9 cellular contexts compared by ENCODE assay signal in genomic region chr5:177452688-177453638, GRCh38. TPM values are rescaled to one million over a fixed set of nuclear protein-coding genes. Genes with fewer than 3 reads are reported as not detected.
DNase-seq lines count a peak whose midpoint lies in the region; ATAC-seq and TF ChIP-seq lines count a peak whose summit lies in the region.
"Had no signal": no experiment of that assay in that cellular context is flagged by ENCODE, and none has a peak within 500 bp of the region (broad histone marks: within the 10 kb centered on the region; RNA-seq: fewer than 3 reads in every experiment).

No MANE protein-coding gene starts in this region.

- ATAC-seq in activated naive CD4-positive, alpha-beta T cell treated with anti-CD3 and anti-CD28 coated beads, Interleukin-2, amount 50 U/mL, for 72 hours, result no peak
- ATAC-seq in stimulated activated memory B cell treated with anti-CD40 and anti-IgM and Interleukin-4, amounts not matched to agents 10 μg/mL and 1 μg/mL and 100 μg/mL, for 72 hours, result no peak
- no peak for ATAC-seq in GM21529 (IDR thresholded peaks at IDR 0.05; ENCODE audit: unreplicated experiment)

- DNase-seq in activated naive CD4-positive, alpha-beta T cell treated with anti-CD3 and anti-CD28 coated beads, Interleukin-2, amount 50 U/mL, for 72 hours (ENCODE audit: low spot score in 2 of 2), result no peak
- DNase-seq in SK-MEL-5 (ENCODE audit: low read depth, low spot score) (peak; percentile 30), glutamatergic neuron (no peak), MG63 (no peak), KBM-7 (no peak)
- DNase-seq: NCI-H524 treated with DMSO at 0.1 percent for 48 hours had no signal

- no peak for TF ChIP-seq CTCF in glutamatergic neuron (IDR thresholded peaks at IDR 0.05; ENCODE audit: partially characterized antibody, unreplicated experiment)

- H3K4me1 Mint-ChIP-seq in activated naive CD4-positive, alpha-beta T cell treated with anti-CD3 and anti-CD28 coated beads, Interleukin-2, amount 50 U/mL, for 24 hours, result peaks cover 29% of the 10 kb centered on the region
- H3K4me1 Mint-ChIP-seq in glutamatergic neuron (ENCODE audit: low read depth, unreplicated experiment), result peaks cover 10% of the 10 kb centered on the region
- H3K4me1 Mint-ChIP-seq in stimulated activated memory B cell treated with anti-CD40 and anti-IgM and Interleukin-4, amounts not matched to agents 10 μg/mL and 1 μg/mL and 100 μg/mL, for 72 hours, result peaks cover 55% of the 10 kb centered on the region

- no peaks in the 10 kb centered on the region for H3K9me3 Mint-ChIP-seq in activated naive CD4-positive, alpha-beta T cell treated with anti-CD3 and anti-CD28 coated beads, Interleukin-2, amount 50 U/mL, for 24 hours
- H3K9me3 Mint-ChIP-seq in activated naive CD4-positive, alpha-beta T cell treated with anti-CD3 and anti-CD28 coated beads, Interleukin-2, amount 50 U/mL, for 72 hours, result no peaks in the 10 kb centered on the region
- peaks cover 35% of the 10 kb centered on the region for H3K9me3 Mint-ChIP-seq in glutamatergic neuron (ENCODE audit: unreplicated experiment)
- H3K9me3 Mint-ChIP-seq in stimulated activated memory B cell treated with anti-CD40 and anti-IgM and Interleukin-4, amounts not matched to agents 10 μg/mL and 1 μg/mL and 100 μg/mL, for 72 hours, result no peaks in the 10 kb centered on the region

- H3K9me3 ChIP-seq in MG63, result no peaks in the 10 kb centered on the region

- H3K27me3 ChIP-seq in MG63, result no peaks in the 10 kb centered on the region

- in situ Hi-C loops in SK-MEL-5 (cut with HindIII; ENCODE audit: low pct_unique_long_range_greater_than_20kb, low sequenced_read_pairs), result no loop called here
- in situ Hi-C loops in KBM-7 (cut with MboI; ENCODE audit: low pct_unique_long_range_greater_than_20kb, low sequenced_read_pairs), result no loop called here

- peaks cover 72% of the 10 kb centered on the region for H3K36me3 ChIP-seq in MG63

- no peak overlapping the region for H3K27ac Mint-ChIP-seq in activated naive CD4-positive, alpha-beta T cell treated with anti-CD3 and anti-CD28 coated beads, Interleukin-2, amount 50 U/mL, for 24 hours
- no peak overlapping the region for H3K27ac Mint-ChIP-seq in activated naive CD4-positive, alpha-beta T cell treated with anti-CD3 and anti-CD28 coated beads, Interleukin-2, amount 50 U/mL, for 72 hours
- peak overlapping the region; percentile 85 for H3K27ac Mint-ChIP-seq in glutamatergic neuron (ENCODE audit: unreplicated experiment)
- H3K27ac Mint-ChIP-seq in stimulated activated memory B cell treated with anti-CD40 and anti-IgM and Interleukin-4, amounts not matched to agents 10 μg/mL and 1 μg/mL and 100 μg/mL, for 72 hours, result peak overlapping the region; percentile 80

- no peaks in the 10 kb centered on the region for H3K27me3 Mint-ChIP-seq in activated naive CD4-positive, alpha-beta T cell treated with anti-CD3 and anti-CD28 coated beads, Interleukin-2, amount 50 U/mL, for 24 hours
- peaks cover 38% of the 10 kb centered on the region for H3K27me3 Mint-ChIP-seq in glutamatergic neuron (ENCODE audit: unreplicated experiment)
- H3K27me3 Mint-ChIP-seq in stimulated activated memory B cell treated with anti-CD40 and anti-IgM and Interleukin-4, amounts not matched to agents 10 μg/mL and 1 μg/mL and 100 μg/mL, for 72 hours, result no peaks in the 10 kb centered on the region

- H3K36me3 Mint-ChIP-seq in activated naive CD4-positive, alpha-beta T cell treated with anti-CD3 and anti-CD28 coated beads, Interleukin-2, amount 50 U/mL, for 24 hours, result no peaks in the 10 kb centered on the region
- H3K36me3 Mint-ChIP-seq in activated naive CD4-positive, alpha-beta T cell treated with anti-CD3 and anti-CD28 coated beads, Interleukin-2, amount 50 U/mL, for 72 hours, result no peaks in the 10 kb centered on the region
- H3K36me3 Mint-ChIP-seq in glutamatergic neuron (ENCODE audit: unreplicated experiment), result no peaks in the 10 kb centered on the region
- no peaks in the 10 kb centered on the region for H3K36me3 Mint-ChIP-seq in stimulated activated memory B cell treated with anti-CD40 and anti-IgM and Interleukin-4, amounts not matched to agents 10 μg/mL and 1 μg/mL and 100 μg/mL, for 72 hours

- no peak overlapping the region for H3K4me3 ChIP-seq in MG63

- H3K4me3 Mint-ChIP-seq in activated naive CD4-positive, alpha-beta T cell treated with anti-CD3 and anti-CD28 coated beads, Interleukin-2, amount 50 U/mL, for 24 hours, result peak overlapping the region; percentile 9
- H3K4me3 Mint-ChIP-seq in glutamatergic neuron (ENCODE audit: unreplicated experiment), result peak overlapping the region; percentile 38
- no peak overlapping the region for H3K4me3 Mint-ChIP-seq in stimulated activated memory B cell treated with anti-CD40 and anti-IgM and Interleukin-4, amounts not matched to agents 10 μg/mL and 1 μg/mL and 100 μg/mL, for 72 hours

RNA-seq across cellular contexts. Expression of gene PRR7, which starts 6.3 kb away (rescaled TPM):
- total RNA-seq in activated naive CD4-positive, alpha-beta T cell treated with anti-CD3 and anti-CD28 coated beads, Interleukin-2, amount 50 U/mL, for 72 hours, result 10 to 100 TPM in 1 of 2 donors, 1 to 10 TPM in 1; 4.1 to 11.4 TPM
- 34.4 and 38.8 TPM in 2 replicates for total RNA-seq in SK-MEL-5 (2014; rRNA removed; shearing (Covaris generic))
- polyA plus RNA-seq in SK-MEL-5 (2015; cell fraction: cytosol; rRNA removed), result 179 and 188 TPM in 2 replicates
- 93.4 and 107 TPM in 2 replicates for polyA plus RNA-seq in SK-MEL-5 (2015; cell fraction: nucleus; rRNA removed)
- total RNA-seq in glutamatergic neuron (ENCODE audit: unreplicated experiment), result 4.1 TPM
- total RNA-seq in MG63 (2014; rRNA removed; shearing (Covaris generic); ENCODE audit: low replicate concordance), result 61.4 and 68.2 TPM in 2 replicates

RNA-seq across cellular contexts. Expression of gene DBN1, which starts 20.5 kb away (rescaled TPM):
- total RNA-seq in activated naive CD4-positive, alpha-beta T cell treated with anti-CD3 and anti-CD28 coated beads, Interleukin-2, amount 50 U/mL, for 72 hours, result 10 to 100 TPM in 1 of 2 donors, 1 to 10 TPM in 1; 5.5 to 20.2 TPM
- 41.6 and 49.0 TPM in 2 replicates for total RNA-seq in SK-MEL-5 (2014; rRNA removed; shearing (Covaris generic))
- polyA plus RNA-seq in SK-MEL-5 (2015; cell fraction: cytosol; rRNA removed), result 50.4 and 53.9 TPM in 2 replicates
- polyA plus RNA-seq in SK-MEL-5 (2015; cell fraction: nucleus; rRNA removed), result 58.2 and 79.8 TPM in 2 replicates
- total RNA-seq in glutamatergic neuron (ENCODE audit: unreplicated experiment), result 1,261 TPM
- total RNA-seq in MG63 (2014; rRNA removed; shearing (Covaris generic); ENCODE audit: low replicate concordance), result 245 and 334 TPM in 2 replicates

RNA-seq across cellular contexts. Expression of gene GRK6, which starts 26.5 kb away (rescaled TPM):
- 100 to 1,000 TPM; 104 to 125 TPM for total RNA-seq in activated naive CD4-positive, alpha-beta T cell treated with anti-CD3 and anti-CD28 coated beads, Interleukin-2, amount 50 U/mL, for 72 hours
- total RNA-seq in SK-MEL-5 (2014; rRNA removed; shearing (Covaris generic)), result 18.9 and 19.4 TPM in 2 replicates
- 29.6 and 35.1 TPM in 2 replicates for polyA plus RNA-seq in SK-MEL-5 (2015; cell fraction: cytosol; rRNA removed)
- 16.4 and 25.6 TPM in 2 replicates for polyA plus RNA-seq in SK-MEL-5 (2015; cell fraction: nucleus; rRNA removed)
- total RNA-seq in glutamatergic neuron (ENCODE audit: unreplicated experiment), result 43.9 TPM
- 62.4 and 127 TPM in 2 replicates for total RNA-seq in MG63 (2014; rRNA removed; shearing (Covaris generic); ENCODE audit: low replicate concordance)

RNA-seq across cellular contexts. Expression of gene F12, which starts 43.6 kb away (rescaled TPM):
- 1 to 10 TPM; 2.2 to 9.8 TPM for total RNA-seq in activated naive CD4-positive, alpha-beta T cell treated with anti-CD3 and anti-CD28 coated beads, Interleukin-2, amount 50 U/mL, for 72 hours
- 6.0 and 8.2 TPM in 2 replicates for total RNA-seq in SK-MEL-5 (2014; rRNA removed; shearing (Covaris generic))
- polyA plus RNA-seq in SK-MEL-5 (2015; cell fraction: cytosol; rRNA removed), result 10.6 and 12.1 TPM in 2 replicates
- 25.7 and 27.4 TPM in 2 replicates for polyA plus RNA-seq in SK-MEL-5 (2015; cell fraction: nucleus; rRNA removed)
- total RNA-seq in glutamatergic neuron (ENCODE audit: unreplicated experiment), result 5.4 TPM
- 1.3 and 2.3 TPM in 2 replicates for total RNA-seq in MG63 (2014; rRNA removed; shearing (Covaris generic); ENCODE audit: low replicate concordance)

RNA-seq across cellular contexts. Expression of gene PDLIM7, which starts 44.4 kb away (rescaled TPM):
- total RNA-seq in activated naive CD4-positive, alpha-beta T cell treated with anti-CD3 and anti-CD28 coated beads, Interleukin-2, amount 50 U/mL, for 72 hours, result 10 to 100 TPM; 44.6 to 47.5 TPM
- 15.8 and 16.8 TPM in 2 replicates for total RNA-seq in SK-MEL-5 (2014; rRNA removed; shearing (Covaris generic))
- polyA plus RNA-seq in SK-MEL-5 (2015; cell fraction: cytosol; rRNA removed), result 48.9 and 49.6 TPM in 2 replicates
- polyA plus RNA-seq in SK-MEL-5 (2015; cell fraction: nucleus; rRNA removed), result 73.8 and 84.8 TPM in 2 replicates
- total RNA-seq in glutamatergic neuron (ENCODE audit: unreplicated experiment), result 430 TPM
- 77.8 and 165 TPM in 2 replicates for total RNA-seq in MG63 (2014; rRNA removed; shearing (Covaris generic); ENCODE audit: low replicate concordance)

Comparison
In these comparisons a context has a peak if more than half of its experiments do, and no peak if none do; other contexts are left out.
1. H3K27ac Mint-ChIP-seq: peak in glutamatergic neuron (single experiment) and stimulated activated memory B cell treated with anti-CD40 and anti-IgM and Interleukin-4, amounts not matched to agents 10 μg/mL and 1 μg/mL and 100 μg/mL, for 72 hours (single experiment); none in activated naive CD4-positive, alpha-beta T cell treated with anti-CD3 and anti-CD28 coated beads, Interleukin-2, amount 50 U/mL, for 24 hours (single experiment) and activated naive CD4-positive, alpha-beta T cell treated with anti-CD3 and anti-CD28 coated beads, Interleukin-2, amount 50 U/mL, for 72 hours (0 of 2).